22 cellular contexts compared by ENCODE assay signal in the genomic region with DNA sequence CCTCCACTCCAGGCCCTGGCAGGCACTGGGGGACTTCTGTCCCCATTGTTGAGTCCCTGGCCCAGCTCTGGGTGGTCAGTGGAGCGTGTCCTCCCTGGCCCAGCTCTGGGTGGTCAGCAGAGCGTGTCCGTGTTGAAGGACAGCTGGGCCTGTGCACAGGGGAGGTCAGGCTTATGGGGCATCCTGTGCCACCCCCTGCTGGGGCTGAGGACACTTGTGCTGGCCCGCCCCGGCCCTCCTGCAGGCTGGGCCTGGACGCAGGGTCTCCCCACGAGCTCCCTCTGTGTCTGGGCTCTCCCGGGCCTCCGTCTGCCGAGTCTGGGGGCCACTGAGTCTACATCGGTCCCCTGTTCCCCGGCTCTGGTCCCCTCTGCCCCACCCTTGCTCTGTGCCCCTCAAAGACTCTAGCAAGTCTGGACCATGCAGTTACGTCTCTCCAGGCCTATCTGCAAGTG. TPM values are rescaled to one million over a fixed set of nuclear protein-coding genes. Genes with fewer than 3 reads are reported as not detected.
"Had no signal": no experiment of that assay in that cellular context is flagged by ENCODE, and none has a peak within 500 bp of the region (broad histone marks: within the 10 kb centered on the region; RNA-seq: fewer than 3 reads in every experiment).

No MANE protein-coding gene starts in this region.

- ATAC-seq: T-cell had no signal

- H3K4me3 ChIP-seq: heart left ventricle, lung, pancreas, sigmoid colon, spleen, upper lobe of right lung had no signal

- H3K9me3 ChIP-seq: pancreas, sigmoid colon, spleen, upper lobe of right lung had no signal

- H3K4me1 ChIP-seq: pancreas, sigmoid colon had no signal

- DNase-seq: activated CD4-positive, CD25-positive, alpha-beta regulatory T cell treated with anti-CD3 and anti-CD28 coated beads, Interleukin-2, amount 50 U/mL, for 72 hours; activated naive CD4-positive, alpha-beta T cell; activated T-cell treated with anti-CD3 and anti-CD28 coated beads for 4 hours; anterior cingulate cortex; dermis blood vessel endothelial cell; foreskin melanocyte; heart left ventricle; immature natural killer cell; left cardiac atrium; midbrain; pancreas; sigmoid colon; spleen; T-cell; T1000; upper lobe of right lung had no signal

- H3K27me3 ChIP-seq: heart left ventricle, pancreas, sigmoid colon, spleen, upper lobe of right lung had no signal

- H3K36me3 ChIP-seq: upper lobe of right lung had no signal

- H3K27ac ChIP-seq: epithelial cell of prostate, heart left ventricle, pancreas, sigmoid colon, spleen, upper lobe of right lung had no signal

RNA-seq across cellular contexts. Expression of gene CLIC3, which starts 11.5 kb away (rescaled TPM):
- total RNA-seq: activated CD8-positive, alpha-beta memory T cell treated with anti-CD3 and anti-CD28 coated beads for 36 hours; cerebellum; dermis blood vessel endothelial cell; temporal lobe had no signal

RNA-seq across cellular contexts. Expression of gene FUT7, which starts 24.0 kb away (rescaled TPM):
- total RNA-seq: dermis blood vessel endothelial cell, fibroblast of lung, temporal lobe had no signal
- polyA plus RNA-seq: fibroblast of lung had no signal

RNA-seq across cellular contexts. Expression of gene LCNL1, which starts 25.1 kb away (rescaled TPM):
- total RNA-seq: dermis blood vessel endothelial cell had no signal
- polyA plus RNA-seq: immature natural killer cell had no signal
